28 cellular contexts compared by ENCODE assay signal in the genomic region with DNA sequence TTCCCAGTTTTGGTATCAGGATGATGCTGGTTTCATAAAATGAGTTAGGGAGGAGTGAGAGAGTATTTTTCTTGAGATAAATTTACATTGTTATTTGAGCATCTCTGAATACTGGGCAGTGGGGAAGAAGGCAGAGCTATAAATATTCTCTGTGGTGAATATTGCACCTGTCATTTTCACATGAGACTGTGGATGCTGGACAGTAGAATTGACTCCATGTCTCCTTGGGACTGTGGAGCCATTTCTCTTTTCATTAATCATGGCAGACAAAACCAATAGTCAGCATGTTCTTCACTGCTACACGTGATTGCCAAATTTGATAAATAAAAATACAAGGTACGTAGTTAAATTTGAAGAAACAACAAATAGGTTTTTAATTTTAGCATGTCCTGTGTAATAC.
"Had no signal": no experiment of that assay in that cellular context is flagged by ENCODE, and none has a peak within 500 bp of the region (broad histone marks: within the 10 kb centered on the region; RNA-seq: fewer than 3 reads in every experiment).

No MANE protein-coding gene starts in this region.

- H3K4me3 ChIP-seq: lung, mucosa of descending colon, neural progenitor cell, psoas muscle, sigmoid colon, smooth muscle cell, tibial nerve, upper lobe of left lung, vagina had no signal

- H3K9ac ChIP-seq: neural progenitor cell, parathyroid adenoma had no signal

- H3K4me2 ChIP-seq: neural progenitor cell, smooth muscle cell had no signal

- H3K79me2 ChIP-seq: parathyroid adenoma had no signal

- ATAC-seq: left lobe of liver; mucosa of descending colon; natural killer cell; psoas muscle; stimulated activated memory B cell treated with anti-CD40 and anti-IgM and Interleukin-4, amounts not matched to agents 10 μg/mL and 1 μg/mL and 100 μg/mL, for 72 hours; stimulated activated naive CD8-positive, alpha-beta T cell treated with anti-CD3 and anti-CD28 coated beads, Interleukin-15, amount 100 ng/mL, for 72 hours had no signal

- H3K4me1 ChIP-seq: neural progenitor cell, parathyroid adenoma, psoas muscle, sigmoid colon, tibial nerve, upper lobe of left lung, vagina had no signal

- H3K36me3 ChIP-seq: neural progenitor cell, neutrophil, sigmoid colon, tibial nerve, upper lobe of left lung, vagina had no signal

- DNase-seq: hippocampal formation; kidney glomerular epithelial cell; left cardiac atrium; midbrain; mucosa of descending colon; naive B cell; natural killer cell; nephron progenitor cell; occipital lobe; psoas muscle; sigmoid colon; stimulated activated CD4-positive, alpha-beta T cell treated with anti-CD3 and anti-CD28 coated beads, Interleukin-1b, Interleukin-23, amount 100 ng/mL, for 48 hours; stimulated activated CD4-positive, alpha-beta T cell treated with anti-CD3 and anti-CD28 coated beads, Interleukin-2, amount 100 ng/mL, for 48 hours; stimulated activated CD4-positive, alpha-beta T cell treated with anti-CD3 and anti-CD28 coated beads, Interleukin-4, amount 100 ng/mL, for 4 hours; stimulated activated CD8-positive, alpha-beta memory T cell treated with anti-CD3 and anti-CD28 coated beads, Interleukin-4, amount 100 ng/mL, for 48 hours; stimulated activated naive CD4-positive, alpha-beta T cell treated with Interleukin-2 at 50 U/mL for 16 hours; stimulated activated naive CD8-positive, alpha-beta T cell treated with anti-CD3 and anti-CD28 coated beads, Interleukin-15, amount 100 ng/mL, for 72 hours; substantia nigra; upper lobe of left lung had no signal

- H3K9me3 ChIP-seq: mucosa of descending colon, neutrophil, psoas muscle, sigmoid colon, upper lobe of left lung, vagina had no signal

- H2AFZ ChIP-seq: neural progenitor cell, parathyroid adenoma had no signal

- H3K27me3 ChIP-seq: neural progenitor cell, neutrophil, sigmoid colon, tibial nerve, upper lobe of left lung, vagina had no signal

- H3K27ac ChIP-seq: neural progenitor cell, neutrophil, parathyroid adenoma, psoas muscle, sigmoid colon, tibial nerve, upper lobe of left lung, vagina had no signal
